Comparison of ENCODE assay signal across 15 cellular contexts in genomic region chr16:11162571-11163268, GRCh38.
DNase-seq lines count a peak whose midpoint lies in the region; ATAC-seq and TF ChIP-seq lines count a peak whose summit lies in the region.
"Had no signal": no experiment of that assay in that cellular context is flagged by ENCODE, and none has a peak within 500 bp of the region (broad histone marks: within the 10 kb centered on the region; RNA-seq: fewer than 3 reads in every experiment).

No MANE protein-coding gene starts in this region.

- peaks cover 16% of the 10 kb centered on the region; the same call in 1 of the 2 replicates for H3K36me3 ChIP-seq in KOPT-K1 (ENCODE audit: insufficient read depth, low read length)
- H3K36me3 ChIP-seq in WERI-Rb-1, result peaks cover 9% of the 10 kb centered on the region
- no peaks in the 10 kb centered on the region for H3K36me3 ChIP-seq in gastrocnemius medialis
- H3K36me3 ChIP-seq: ovary had no signal

- H3K9me3 ChIP-seq in KOPT-K1 (ENCODE audit: insufficient read depth, low read length, poor library complexity, severe bottlenecking), result peaks cover 5% of the 10 kb centered on the region
- no peaks in the 10 kb centered on the region for H3K9me3 ChIP-seq in WERI-Rb-1 (ENCODE audit: severe bottlenecking)
- H3K9me3 ChIP-seq in gastrocnemius medialis, result no peaks in the 10 kb centered on the region
- H3K9me3 ChIP-seq: ovary had no signal

- TF ChIP-seq POLR2A in gastrocnemius medialis (IDR thresholded peaks at IDR 0.05), result no peak

- H3K27ac ChIP-seq in KOPT-K1 (ENCODE audit: low read depth, low read length, poor library complexity, severe bottlenecking), result peak overlapping the region; percentile 26
- H3K27ac ChIP-seq in WERI-Rb-1, result peak overlapping the region; percentile 93
- peak overlapping the region; percentile 65 to 77 (median 70) for H3K27ac ChIP-seq in gastrocnemius medialis
- H3K27ac ChIP-seq: BLaER1 treated with 17β-estradiol and CSF1 and Interleukin-3, amounts not matched to agents 10 nM and 100 nM had no signal

- no peak for TF ChIP-seq CTCF in WERI-Rb-1 (IDR thresholded peaks at IDR 0.05; ENCODE audit: low read depth, low read length)
- TF ChIP-seq CTCF in gastrocnemius medialis (IDR thresholded peaks at IDR 0.05 in 4 of 5, conservative IDR thresholded peaks at IDR 0.05 in 1 of 5), result no peak

- in situ Hi-C loops in gastrocnemius medialis (cut with MboI; ENCODE audit: low sequenced_read_pairs in 4 of 4), result no loop called here

- ATAC-seq in Right ventricle myocardium superior (ENCODE audit: poor library complexity), result peak; percentile 71
- ATAC-seq in gastrocnemius medialis, result peak in 1 of 2 donors; percentile 43
- no peak for ATAC-seq in HG02885 (IDR thresholded peaks at IDR 0.05; ENCODE audit: poor library complexity, unreplicated experiment)
- no peak for ATAC-seq in HG03354 (IDR thresholded peaks at IDR 0.05; ENCODE audit: poor library complexity, severe bottlenecking, unreplicated experiment)
- ATAC-seq in GM21786 (IDR thresholded peaks at IDR 0.05; ENCODE audit: unreplicated experiment), result no peak

- H3K4me3 ChIP-seq in WERI-Rb-1 (ENCODE audit: low read depth, low read length) (no peak overlapping the region), gastrocnemius medialis (no peak overlapping the region)
- H3K4me3 ChIP-seq: BLaER1 treated with 17β-estradiol and CSF1 and Interleukin-3, amounts not matched to agents 10 nM and 100 nM; dorsolateral prefrontal cortex; ovary had no signal

- H3K4me1 ChIP-seq in gastrocnemius medialis, result peaks cover 23 to 43% of the 10 kb centered on the region in 2 donors

- intact Hi-C loops in Right ventricle myocardium superior (cut with DNase I) (no loop called here), gastrocnemius medialis (cut with DNase I; ENCODE audit: low total_unique reads) (no loop called here)

- no peaks in the 10 kb centered on the region for H3K27me3 ChIP-seq in WERI-Rb-1 (ENCODE audit: insufficient read depth, low read depth, severe bottlenecking)
- no peaks in the 10 kb centered on the region for H3K27me3 ChIP-seq in gastrocnemius medialis
- H3K27me3 ChIP-seq: BLaER1 treated with 17β-estradiol and CSF1 and Interleukin-3, amounts not matched to agents 10 nM and 100 nM; dorsolateral prefrontal cortex; ovary had no signal

- no peak for DNase-seq in WERI-Rb-1
- no peak for DNase-seq in Right ventricle myocardium superior
- no peak for DNase-seq in gastrocnemius medialis
- DNase-seq: DMS79 treated with DMSO at 0.1 percent for 48 hours, H7, KG1, NCI-H1694, trophoblast cell had no signal

Comparison
In these comparisons a context has a peak if more than half of its experiments do, and no peak if none do; other contexts are left out.
1. H3K27ac ChIP-seq: peak in every context shown above with its lines; median percentile 93 in WERI-Rb-1; 70 in gastrocnemius medialis; 26 in KOPT-K1.